ENCODE assay signal across 10 cellular contexts in genomic region chr6:168150551-168151444, GRCh38.
DNase-seq lines count a peak whose midpoint lies in the region; TF ChIP-seq lines count a peak whose summit lies in the region.
"Had no signal": no experiment of that assay in that cellular context is flagged by ENCODE, and none has a peak within 500 bp of the region (broad histone marks: within the 10 kb centered on the region; RNA-seq: fewer than 3 reads in every experiment).

No MANE protein-coding gene starts in this region.

- H3K4me3 ChIP-seq in WERI-Rb-1 (ENCODE audit: low read depth, low read length) (no peak overlapping the region), stomach (no peak overlapping the region)
- H3K4me3 ChIP-seq: gastroesophageal sphincter had no signal

- TF ChIP-seq CTCF in WERI-Rb-1 (IDR thresholded peaks at IDR 0.05; ENCODE audit: low read depth, low read length) (peak; percentile 80), stomach (IDR thresholded peaks at IDR 0.05) (peak in 5 of 7 experiments; percentile 11 to 58 (median 25)), RWPE1 (conservative IDR thresholded peaks at IDR 0.05; ENCODE audit: low read depth) (no peak; the same call in 1 of the 2 replicates)

- intact Hi-C loops in stomach (cut with DNase I; ENCODE audit: low total_unique reads) = loop anchor here (5.0 kb wide), 1 partner anchor 202 kb away; no protein-coding TSS in a partner anchor

- CTCF ChIA-PET in RWPE1 (lab: Yijun Ruan, JAX) = interaction anchor here (0.5 to 0.6 kb wide), 2 partner anchors 466 to 1241 kb away, joined by 3 to 4 read pairs; no protein-coding TSS in a partner anchor

- H3K27me3 ChIP-seq in WERI-Rb-1 (ENCODE audit: insufficient read depth, low read depth, severe bottlenecking) (no peaks in the 10 kb centered on the region), stomach (peaks cover 0 to 20% (median 0%) of the 10 kb centered on the region in 3 donors)

- POLR2A ChIA-PET in RWPE1 (lab: Yijun Ruan, JAX; ENCODE audit: low non-redundant PET) = no interaction called here

- H3K4me1 ChIP-seq in stomach = peaks cover 0 to 16% (median 11%) of the 10 kb centered on the region in 4 donors
- H3K4me1 ChIP-seq: gastroesophageal sphincter had no signal

- DNase-seq in DMS153 (lab: John Stamatoyannopoulos, UW) (peak; percentile 15), DMS153 treated with DMSO at 0.1 percent for 48 hours (lab: John Stamatoyannopoulos, UW; ENCODE audit: unreplicated experiment) (no peak), WERI-Rb-1 (peak; percentile 75), kidney tubule cell (ENCODE audit: low spot score) (peak; percentile 26), stomach (no peak), activated gamma-delta T cell treated with Interleukin-2 at 50 U/mL for 16 hours (no peak), RWPE1 (ENCODE audit: low spot score) (no peak)
- no peak for DNase-seq in stimulated activated CD4-positive, alpha-beta T cell treated with anti-CD3 and anti-CD28 coated beads, Interleukin-4, amount 100 ng/mL, for 24 hours
- DNase-seq: activated naive CD8-positive, alpha-beta T cell treated with anti-CD3 and anti-CD28 coated beads, Interleukin-2, amount 10 ng/mL, durations not matched to agents 7 days and 5 days had no signal

- no peaks in the 10 kb centered on the region for H3K9me3 ChIP-seq in WERI-Rb-1 (ENCODE audit: severe bottlenecking)
- H3K9me3 ChIP-seq in stomach = no peaks in the 10 kb centered on the region
- H3K9me3 ChIP-seq: gastroesophageal sphincter had no signal

- TF ChIP-seq EP300 in stomach (IDR thresholded peaks at IDR 0.05) = no peak

- no peak for TF ChIP-seq POLR2A in stomach (IDR thresholded peaks at IDR 0.05)

- no peaks in the 10 kb centered on the region for H3K36me3 ChIP-seq in WERI-Rb-1
- no peaks in the 10 kb centered on the region for H3K36me3 ChIP-seq in stomach
- H3K36me3 ChIP-seq: gastroesophageal sphincter had no signal

- H3K27ac ChIP-seq in WERI-Rb-1 (no peak overlapping the region), stomach (no peak overlapping the region), RWPE1 (no peak overlapping the region)
- H3K27ac ChIP-seq: gastroesophageal sphincter had no signal

- 52 to 62% (median 58%) methylated on average over 30 of the region's 30 CpGs for WGBS in stomach, 5 donors

Comparison
In these comparisons a context has a peak if more than half of its experiments do, and no peak if none do; other contexts are left out.
1. DNase-seq: peak in DMS153 (single experiment), WERI-Rb-1 (single experiment) and kidney tubule cell (single experiment); none in DMS153 treated with DMSO at 0.1 percent for 48 hours (single experiment), stomach (single experiment), stimulated activated CD4-positive, alpha-beta T cell treated with anti-CD3 and anti-CD28 coated beads, Interleukin-4, amount 100 ng/mL, for 24 hours (single experiment), activated gamma-delta T cell treated with Interleukin-2 at 50 U/mL for 16 hours (single experiment) and RWPE1 (single experiment).